14 cellular contexts compared by ENCODE assay signal in the genomic region with DNA sequence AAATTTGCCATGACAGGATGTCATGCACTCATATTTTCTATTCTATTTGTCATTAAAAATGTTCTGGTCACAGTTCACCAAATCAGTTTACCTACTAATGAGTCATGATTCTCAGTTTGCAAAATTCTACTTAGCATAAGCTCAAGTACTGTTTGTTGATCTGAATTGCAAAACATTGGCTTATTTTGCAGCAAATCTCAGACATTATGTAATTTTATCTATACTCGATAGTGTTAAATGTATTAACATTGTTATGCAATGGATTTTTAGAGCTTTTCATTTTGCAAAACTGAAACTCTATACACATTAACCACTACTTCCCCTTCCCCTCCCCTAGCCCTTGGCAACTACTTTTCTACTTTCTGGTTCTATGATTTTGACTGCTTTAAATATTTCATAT.
A peak's percentile ranks its signal among the peaks of the same experiment; 100 is the strongest.
DNase-seq lines count a peak whose midpoint lies in the region; ATAC-seq and TF ChIP-seq lines count a peak whose summit lies in the region.
"Had no signal": no experiment of that assay in that cellular context is flagged by ENCODE, and none has a peak within 500 bp of the region (broad histone marks: within the 10 kb centered on the region; RNA-seq: fewer than 3 reads in every experiment).

No MANE protein-coding gene starts in this region.

- no peaks in the 10 kb centered on the region for H3K27me3 ChIP-seq in right cardiac atrium (ENCODE audit: control insufficient read depth, insufficient read depth)
- H3K27me3 ChIP-seq: adrenal gland, spleen had no signal

- DNase-seq in activated CD4-positive, CD25-positive, alpha-beta regulatory T cell (lab: John Stamatoyannopoulos, UW), result no peak
- DNase-seq in SKM-1 (lab: John Stamatoyannopoulos, UW; ENCODE audit: unreplicated experiment), result peak; percentile 31
- DNase-seq in naive thymus-derived CD8-positive, alpha-beta T cell, result peak in 3 of 10 donors; percentile 39 to 63 (median 62)
- no peak for DNase-seq in endothelial cell (ENCODE audit: low spot score)
- no peak for DNase-seq in right cardiac atrium
- DNase-seq: 8988T, adrenal gland, mesenchymal stem cell, NCI-H187 treated with DMSO at 0.1 percent for 48 hours, spleen, SW 1271 had no signal

- H3K27ac Mint-ChIP-seq in naive thymus-derived CD8-positive, alpha-beta T cell, result peak overlapping the region; percentile 61 to 100 (median 90)
- no peak overlapping the region for H3K27ac Mint-ChIP-seq in endothelial cell (ENCODE audit: unreplicated experiment)

- H3K9me3 Mint-ChIP-seq in naive thymus-derived CD8-positive, alpha-beta T cell, result peaks cover 0 to 25% (median 0%) of the 10 kb centered on the region in 9 donors
- no peaks in the 10 kb centered on the region for H3K9me3 Mint-ChIP-seq in endothelial cell (ENCODE audit: unreplicated experiment)

- peak overlapping the region in 9 of 10 donors; percentile 37 to 57 (median 49) for H3K4me3 Mint-ChIP-seq in naive thymus-derived CD8-positive, alpha-beta T cell
- H3K4me3 Mint-ChIP-seq in endothelial cell (ENCODE audit: unreplicated experiment), result no peak overlapping the region

- TF ChIP-seq CTCF in endothelial cell (IDR thresholded peaks at IDR 0.05; ENCODE audit: unreplicated experiment), result no peak

- H3K27me3 Mint-ChIP-seq in naive thymus-derived CD8-positive, alpha-beta T cell, result peaks cover 0 to 1% (median 0%) of the 10 kb centered on the region in 5 donors
- H3K27me3 Mint-ChIP-seq in endothelial cell (ENCODE audit: unreplicated experiment), result peaks cover 2% of the 10 kb centered on the region

- POLR2A ChIA-PET in naive thymus-derived CD8-positive, alpha-beta T cell (lab: Charles Lee), result interaction anchor here (0.7 to 1.3 kb wide), 6 partner anchors 23 to 596 kb away, joined by 3 to 7 read pairs (median 4); no protein-coding TSS in a partner anchor

- H3K4me3 ChIP-seq in right cardiac atrium (ENCODE audit: low read length), result no peak overlapping the region
- H3K4me3 ChIP-seq: adrenal gland, spleen had no signal

- H3K4me1 Mint-ChIP-seq in naive thymus-derived CD8-positive, alpha-beta T cell, result peaks cover 30 to 85% (median 80%) of the 10 kb centered on the region in 4 donors
- no peaks in the 10 kb centered on the region for H3K4me1 Mint-ChIP-seq in endothelial cell (ENCODE audit: unreplicated experiment)

- intact Hi-C loops in right cardiac atrium (cut with DNase I), result no loop called here

- ATAC-seq in activated CD4-positive, CD25-positive, alpha-beta regulatory T cell treated with anti-CD3 and anti-CD28 coated beads, Interleukin-2, amount 50 U/mL, for 24 hours, result peak; percentile 47 to 75
- ATAC-seq in HG02943 (IDR thresholded peaks at IDR 0.05; ENCODE audit: low read depth, unreplicated experiment) (peak; percentile 75), GM21825 (IDR thresholded peaks at IDR 0.05; ENCODE audit: unreplicated experiment) (no peak), right cardiac atrium (no peak)
- peak; percentile 12 to 14 for ATAC-seq in naive thymus-derived CD8-positive, alpha-beta T cell

- 64% methylated on average over 1 of the region's 1 CpG for WGBS in right cardiac atrium

- no peaks in the 10 kb centered on the region for H3K4me1 ChIP-seq in right cardiac atrium (ENCODE audit: control insufficient read depth, insufficient read depth, low read length)
- H3K4me1 ChIP-seq: adrenal gland had no signal

- no peak overlapping the region for H3K27ac ChIP-seq in right cardiac atrium (ENCODE audit: low read length)
- H3K27ac ChIP-seq: adrenal gland had no signal

- H3K36me3 Mint-ChIP-seq in naive thymus-derived CD8-positive, alpha-beta T cell, result peaks cover 0 to 8% (median 4%) of the 10 kb centered on the region in 3 donors
- H3K36me3 Mint-ChIP-seq in endothelial cell (ENCODE audit: low read depth, unreplicated experiment), result no peaks in the 10 kb centered on the region

- no peaks in the 10 kb centered on the region for H3K9me3 ChIP-seq in right cardiac atrium (ENCODE audit: control insufficient read depth, low read length)
- H3K9me3 ChIP-seq: adrenal gland, spleen had no signal

Comparison
In these comparisons a context has a peak if more than half of its experiments do, and no peak if none do; other contexts are left out.
1. ATAC-seq: peak in activated CD4-positive, CD25-positive, alpha-beta regulatory T cell treated with anti-CD3 and anti-CD28 coated beads, Interleukin-2, amount 50 U/mL, for 24 hours (2 of 2), HG02943 (single experiment) and naive thymus-derived CD8-positive, alpha-beta T cell (2 of 2); none in GM21825 (single experiment) and right cardiac atrium (0 of 2).